ENCODE assay signal across 2 cellular contexts in the genomic region with DNA sequence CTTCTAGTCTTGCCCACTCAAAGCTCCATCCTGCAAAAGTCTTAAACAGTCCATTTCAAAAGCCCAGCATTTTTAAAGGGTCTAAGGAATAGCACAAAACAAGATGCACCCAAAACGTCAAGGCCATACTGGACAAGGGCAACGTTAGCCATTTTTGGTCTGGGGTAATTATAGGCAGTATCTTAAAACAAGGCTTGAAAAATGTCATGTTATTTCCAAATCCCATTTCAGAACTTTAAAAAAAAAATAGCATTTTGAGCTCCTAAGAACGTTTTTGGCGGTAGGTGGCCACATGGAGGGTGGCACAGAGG.
TF ChIP-seq lines count a peak whose summit lies in the region.

No MANE protein-coding gene starts in this region.

TF ChIP-seq in HepG2, 621 proteins besides CTCF, POLR2A, EP300 and RAD21 (continues in another document):
- TF ChIP-seq SYNCRIP (IDR thresholded peaks at IDR 0.05; ENCODE audit: insufficient read depth, low read depth, low read length) (no peak), ZNF556 (CRISPR knock-in tag; IDR thresholded peaks at IDR 0.05; ENCODE audit: borderline replicate concordance) (no peak), GFI1 (CRISPR knock-in tag; IDR thresholded peaks at IDR 0.05; ENCODE audit: borderline replicate concordance) (no peak), ETV6 (CRISPR knock-in tag; conservative IDR thresholded peaks at IDR 0.05) (no peak), CCDC6 (CRISPR knock-in tag; IDR thresholded peaks at IDR 0.05) (no peak), ZKSCAN5 (CRISPR knock-in tag; IDR thresholded peaks at IDR 0.05) (0 out of 2 replicates have a peak, but pooled peaks have one; percentile 9), ATF7 (IDR thresholded peaks at IDR 0.05) (no peak), ATF7 (CRISPR knock-in tag; IDR thresholded peaks at IDR 0.05) (no peak), ZNF615 (CRISPR knock-in tag; IDR thresholded peaks at IDR 0.05; ENCODE audit: borderline replicate concordance) (0 out of 2 replicates have a peak, but pooled peaks have one; percentile 26), ZNF672 (CRISPR knock-in tag; IDR thresholded peaks at IDR 0.05) (no peak), RFXAP (CRISPR knock-in tag; IDR thresholded peaks at IDR 0.05; ENCODE audit: borderline replicate concordance) (no peak), ZNF776 (CRISPR knock-in tag; IDR thresholded peaks at IDR 0.05) (no peak), DNMT3B (CRISPR knock-in tag; conservative IDR thresholded peaks at IDR 0.05) (no peak), ZNF24 (IDR thresholded peaks at IDR 0.05) (no peak)
- TF ChIP-seq, protein P1, sequence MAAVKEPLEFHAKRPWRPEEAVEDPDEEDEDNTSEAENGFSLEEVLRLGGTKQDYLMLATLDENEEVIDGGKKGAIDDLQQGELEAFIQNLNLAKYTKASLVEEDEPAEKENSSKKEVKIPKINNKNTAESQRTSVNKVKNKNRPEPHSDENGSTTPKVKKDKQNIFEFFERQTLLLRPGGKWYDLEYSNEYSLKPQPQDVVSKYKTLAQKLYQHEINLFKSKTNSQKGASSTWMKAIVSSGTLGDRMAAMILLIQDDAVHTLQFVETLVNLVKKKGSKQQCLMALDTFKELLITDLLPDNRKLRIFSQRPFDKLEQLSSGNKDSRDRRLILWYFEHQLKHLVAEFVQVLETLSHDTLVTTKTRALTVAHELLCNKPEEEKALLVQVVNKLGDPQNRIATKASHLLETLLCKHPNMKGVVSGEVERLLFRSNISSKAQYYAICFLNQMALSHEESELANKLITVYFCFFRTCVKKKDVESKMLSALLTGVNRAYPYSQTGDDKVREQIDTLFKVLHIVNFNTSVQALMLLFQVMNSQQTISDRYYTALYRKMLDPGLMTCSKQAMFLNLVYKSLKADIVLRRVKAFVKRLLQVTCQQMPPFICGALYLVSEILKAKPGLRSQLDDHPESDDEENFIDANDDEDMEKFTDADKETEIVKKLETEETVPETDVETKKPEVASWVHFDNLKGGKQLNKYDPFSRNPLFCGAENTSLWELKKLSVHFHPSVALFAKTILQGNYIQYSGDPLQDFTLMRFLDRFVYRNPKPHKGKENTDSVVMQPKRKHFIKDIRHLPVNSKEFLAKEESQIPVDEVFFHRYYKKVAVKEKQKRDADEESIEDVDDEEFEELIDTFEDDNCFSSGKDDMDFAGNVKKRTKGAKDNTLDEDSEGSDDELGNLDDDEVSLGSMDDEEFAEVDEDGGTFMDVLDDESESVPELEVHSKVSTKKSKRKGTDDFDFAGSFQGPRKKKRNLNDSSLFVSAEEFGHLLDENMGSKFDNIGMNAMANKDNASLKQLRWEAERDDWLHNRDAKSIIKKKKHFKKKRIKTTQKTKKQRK (IDR thresholded peaks at IDR 0.05; ENCODE audit: low read length): no peak
- TF ChIP-seq, protein P2, sequence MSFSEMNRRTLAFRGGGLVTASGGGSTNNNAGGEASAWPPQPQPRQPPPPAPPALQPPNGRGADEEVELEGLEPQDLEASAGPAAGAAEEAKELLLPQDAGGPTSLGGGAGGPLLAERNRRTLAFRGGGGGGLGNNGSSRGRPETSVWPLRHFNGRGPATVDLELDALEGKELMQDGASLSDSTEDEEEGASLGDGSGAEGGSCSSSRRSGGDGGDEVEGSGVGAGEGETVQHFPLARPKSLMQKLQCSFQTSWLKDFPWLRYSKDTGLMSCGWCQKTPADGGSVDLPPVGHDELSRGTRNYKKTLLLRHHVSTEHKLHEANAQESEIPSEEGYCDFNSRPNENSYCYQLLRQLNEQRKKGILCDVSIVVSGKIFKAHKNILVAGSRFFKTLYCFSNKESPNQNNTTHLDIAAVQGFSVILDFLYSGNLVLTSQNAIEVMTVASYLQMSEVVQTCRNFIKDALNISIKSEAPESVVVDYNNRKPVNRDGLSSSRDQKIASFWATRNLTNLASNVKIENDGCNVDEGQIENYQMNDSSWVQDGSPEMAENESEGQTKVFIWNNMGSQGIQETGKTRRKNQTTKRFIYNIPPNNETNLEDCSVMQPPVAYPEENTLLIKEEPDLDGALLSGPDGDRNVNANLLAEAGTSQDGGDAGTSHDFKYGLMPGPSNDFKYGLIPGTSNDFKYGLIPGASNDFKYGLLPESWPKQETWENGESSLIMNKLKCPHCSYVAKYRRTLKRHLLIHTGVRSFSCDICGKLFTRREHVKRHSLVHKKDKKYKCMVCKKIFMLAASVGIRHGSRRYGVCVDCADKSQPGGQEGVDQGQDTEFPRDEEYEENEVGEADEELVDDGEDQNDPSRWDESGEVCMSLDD (CRISPR knock-in tag; IDR thresholded peaks at IDR 0.05; ENCODE audit: borderline replicate concordance): no peak
- TF ChIP-seq, protein P3, sequence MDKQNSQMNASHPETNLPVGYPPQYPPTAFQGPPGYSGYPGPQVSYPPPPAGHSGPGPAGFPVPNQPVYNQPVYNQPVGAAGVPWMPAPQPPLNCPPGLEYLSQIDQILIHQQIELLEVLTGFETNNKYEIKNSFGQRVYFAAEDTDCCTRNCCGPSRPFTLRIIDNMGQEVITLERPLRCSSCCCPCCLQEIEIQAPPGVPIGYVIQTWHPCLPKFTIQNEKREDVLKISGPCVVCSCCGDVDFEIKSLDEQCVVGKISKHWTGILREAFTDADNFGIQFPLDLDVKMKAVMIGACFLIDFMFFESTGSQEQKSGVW (CRISPR knock-in tag; IDR thresholded peaks at IDR 0.05; ENCODE audit: borderline replicate concordance): no peak
- TF ChIP-seq, protein P4, sequence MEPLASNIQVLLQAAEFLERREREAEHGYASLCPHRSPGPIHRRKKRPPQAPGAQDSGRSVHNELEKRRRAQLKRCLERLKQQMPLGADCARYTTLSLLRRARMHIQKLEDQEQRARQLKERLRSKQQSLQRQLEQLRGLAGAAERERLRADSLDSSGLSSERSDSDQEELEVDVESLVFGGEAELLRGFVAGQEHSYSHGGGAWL (CRISPR knock-in tag; IDR thresholded peaks at IDR 0.05): no peak
- TF ChIP-seq, protein P5, sequence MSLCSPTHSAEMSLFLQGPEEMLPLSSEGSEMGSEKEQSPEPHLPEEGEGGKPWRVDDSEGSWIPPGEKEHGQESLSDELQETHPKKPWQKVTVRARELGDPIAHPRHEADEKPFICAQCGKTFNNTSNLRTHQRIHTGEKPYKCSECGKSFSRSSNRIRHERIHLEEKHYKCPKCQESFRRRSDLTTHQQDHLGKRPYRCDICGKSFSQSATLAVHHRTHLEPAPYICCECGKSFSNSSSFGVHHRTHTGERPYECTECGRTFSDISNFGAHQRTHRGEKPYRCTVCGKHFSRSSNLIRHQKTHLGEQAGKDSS (CRISPR knock-in tag; IDR thresholded peaks at IDR 0.05; ENCODE audit: borderline replicate concordance, low read depth): no peak
- TF ChIP-seq, protein P6, sequence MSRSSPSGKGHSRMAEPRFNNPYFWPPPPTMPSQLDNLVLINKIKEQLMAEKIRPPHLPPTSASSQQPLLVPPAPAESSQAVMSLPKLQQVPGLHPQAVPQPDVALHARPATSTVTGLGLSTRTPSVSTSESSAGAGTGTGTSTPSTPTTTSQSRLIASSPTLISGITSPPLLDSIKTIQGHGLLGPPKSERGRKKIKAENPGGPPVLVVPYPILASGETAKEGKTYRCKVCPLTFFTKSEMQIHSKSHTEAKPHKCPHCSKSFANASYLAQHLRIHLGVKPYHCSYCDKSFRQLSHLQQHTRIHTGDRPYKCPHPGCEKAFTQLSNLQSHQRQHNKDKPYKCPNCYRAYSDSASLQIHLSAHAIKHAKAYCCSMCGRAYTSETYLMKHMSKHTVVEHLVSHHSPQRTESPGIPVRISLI (CRISPR knock-in tag; IDR thresholded peaks at IDR 0.05; ENCODE audit: borderline replicate concordance): 0 out of 2 replicates have a peak, but pooled peaks have one; percentile 9

TF ChIP-seq in HEK293T, 16 proteins besides CTCF, POLR2A, EP300 and RAD21:
- no peak for TF ChIP-seq BHLHE40 (IDR thresholded peaks at IDR 0.05; ENCODE audit: borderline replicate concordance)
